ENCODE assay signal across 22 cellular contexts in genomic region chr1:53536606-53537005, GRCh38.
"Had no signal": no experiment of that assay in that cellular context is flagged by ENCODE, and none has a peak within 500 bp of the region (broad histone marks: within the 10 kb centered on the region; RNA-seq: fewer than 3 reads in every experiment).

No MANE protein-coding gene starts in this region.

- DNase-seq: activated CD4-positive, alpha-beta T cell treated with anti-CD3 and anti-CD28 coated beads, Interleukin-2, amount 10 ng/mL, durations not matched to agents 7 days and 5 days; activated CD4-positive, alpha-beta T cell treated with anti-CD3 and anti-CD28 coated beads, Interleukin-2, amount 50 U/mL, for 48 hours; activated CD8-positive, alpha-beta T cell treated with anti-CD3 and anti-CD28 coated beads, Interleukin-2, amount 10 ng/mL, durations not matched to agents 7 days and 5 days; activated gamma-delta T cell treated with Interleukin-2 at 50 U/mL for 16 hours; activated naive CD4-positive, alpha-beta T cell treated with anti-CD3 and anti-CD28 coated beads, Interleukin-2, amount 10 ng/mL, durations not matched to agents 7 days and 5 days; activated naive CD8-positive, alpha-beta T cell treated with anti-CD3 and anti-CD28 coated beads, Interleukin-2, amount 50 U/mL, for 24 hours; activated T-cell treated with anti-CD3 and anti-CD28 coated beads, Interleukin-2, amount 50 U/mL, for 24 hours; anterior cingulate cortex; Kasumi-1; KG1; MG63; NCI-H1048; NCI-H1105 treated with DMSO at 0.1 percent for 48 hours; NCI-H146; NCI-H1930; NCI-H2227 treated with DMSO at 0.1 percent for 48 hours; NCI-H510A treated with DMSO at 0.1 percent for 48 hours; SHP77; SJCRH30; T1000 had no signal

- ATAC-seq: activated CD8-positive, alpha-beta T cell treated with anti-CD3 and anti-CD28 coated beads, Interleukin-2, amount 10 ng/mL, durations not matched to agents 7 days and 5 days; activated naive CD8-positive, alpha-beta T cell treated with anti-CD3 and anti-CD28 coated beads, Interleukin-2, amount 50 U/mL, for 24 hours; Panc1 had no signal

- H3K36me3 ChIP-seq: MG63, SJCRH30 had no signal

- H3K27me3 ChIP-seq: MG63 had no signal

- H3K4me1 ChIP-seq: SJCRH30 had no signal

- H3K4me3 ChIP-seq: MG63, SJCRH30, SK-N-MC had no signal

- H3K27ac ChIP-seq: SJCRH30, SK-N-MC had no signal

- H3K9me3 ChIP-seq: MG63, SJCRH30 had no signal
